ENCODE assay signal across 31 cellular contexts in genomic region chr6:47713200-47713599, GRCh38. TPM values are rescaled to one million over a fixed set of nuclear protein-coding genes. Genes with fewer than 3 reads are reported as not detected.
"Had no signal": no experiment of that assay in that cellular context is flagged by ENCODE, and none has a peak within 500 bp of the region (broad histone marks: within the 10 kb centered on the region; RNA-seq: fewer than 3 reads in every experiment).

No MANE protein-coding gene starts in this region.

- H3K9me3 ChIP-seq: colonic mucosa, esophagus muscularis mucosa, esophagus squamous epithelium, gastrocnemius medialis, gastroesophageal sphincter, heart left ventricle, heart right ventricle had no signal

- FAIRE-seq: colon, endometrium, endothelial cell of umbilical vein, frontal cortex had no signal

- H3K27ac ChIP-seq: colonic mucosa, coronary artery, dorsolateral prefrontal cortex, epithelial cell of prostate, esophagus muscularis mucosa, esophagus squamous epithelium, foreskin keratinocyte, gastrocnemius medialis, gastroesophageal sphincter, heart left ventricle, heart right ventricle, hepatocyte had no signal

- H3K79me2 ChIP-seq: hepatocyte had no signal

- H3K4me1 ChIP-seq: colonic mucosa, esophagus muscularis mucosa, gastrocnemius medialis, gastroesophageal sphincter, heart right ventricle had no signal

- H2AFZ ChIP-seq: hepatocyte had no signal

- H3K36me3 ChIP-seq: colonic mucosa, esophagus muscularis mucosa, gastrocnemius medialis, gastroesophageal sphincter, heart left ventricle, heart right ventricle had no signal

- H3K4me3 ChIP-seq: colonic mucosa, coronary artery, dorsolateral prefrontal cortex, esophagus muscularis mucosa, esophagus squamous epithelium, gastrocnemius medialis, gastroesophageal sphincter, heart left ventricle, heart right ventricle, hepatocyte had no signal

- DNase-seq: colonic mucosa; cortex of kidney; dermis blood vessel endothelial cell; dorsolateral prefrontal cortex; effector CD4-positive, alpha-beta T cell; effector CD8-positive, alpha-beta T cell; effector memory CD4-positive, alpha-beta T cell; effector memory CD8-positive, alpha-beta T cell; endodermal cell; erythroblast; esophagus squamous epithelium; foreskin fibroblast; foreskin keratinocyte; foreskin melanocyte; gastrocnemius medialis; glutamatergic neuron; head of caudate nucleus; heart left ventricle; heart right ventricle had no signal

- H3K27me3 ChIP-seq: colonic mucosa, esophagus muscularis mucosa, esophagus squamous epithelium, foreskin keratinocyte, gastrocnemius medialis, heart left ventricle, heart right ventricle, hepatocyte had no signal

- ATAC-seq: effector memory CD8-positive, alpha-beta T cell; esophagus mucosa; foreskin keratinocyte; gastrocnemius medialis; gastroesophageal sphincter; heart left ventricle; heart right ventricle had no signal

- H3K4me2 ChIP-seq: hepatocyte had no signal

RNA-seq across cellular contexts. Expression of gene ADGRF4, which starts 14.8 kb away (rescaled TPM):
- total RNA-seq: dermis microvascular lymphatic vessel endothelial cell, endothelial cell of umbilical vein, fibroblast of lung, frontal cortex had no signal
- polyA plus RNA-seq: endothelial cell of umbilical vein, fibroblast of lung had no signal
